Comparison of ENCODE assay signal across 13 cellular contexts in the genomic region with DNA sequence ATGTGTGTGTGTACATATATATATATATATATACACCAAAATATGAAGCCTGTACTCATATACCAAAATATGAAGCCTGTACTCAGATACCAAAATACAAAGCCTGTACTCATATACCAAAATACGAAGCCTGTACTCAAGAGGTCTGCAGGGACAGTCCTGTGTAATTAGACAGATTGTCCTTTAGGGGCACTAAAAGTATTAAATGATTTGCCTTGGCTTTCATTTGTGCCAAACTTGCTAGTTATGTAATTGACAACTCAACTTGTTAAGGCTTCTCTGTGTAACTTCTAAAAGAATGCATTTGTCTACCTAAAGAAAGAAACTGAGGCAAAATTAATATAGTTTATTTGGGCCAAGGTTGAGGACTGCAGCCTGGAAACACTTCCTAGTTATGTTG. TPM values are rescaled to one million over a fixed set of nuclear protein-coding genes. Genes with fewer than 3 reads are reported as not detected.
A peak's percentile ranks its signal among the peaks of the same experiment; 100 is the strongest.
DNase-seq lines count a peak whose midpoint lies in the region; ATAC-seq and TF ChIP-seq lines count a peak whose summit lies in the region.
"Had no signal": no experiment of that assay in that cellular context is flagged by ENCODE, and none has a peak within 500 bp of the region (broad histone marks: within the 10 kb centered on the region; RNA-seq: fewer than 3 reads in every experiment).

No MANE protein-coding gene starts in this region.

- no peaks in the 10 kb centered on the region for H3K4me1 ChIP-seq in gastroesophageal sphincter

- WGBS in gastroesophageal sphincter (ENCODE audit: low coverage in 1 of 2), 2 donors: 80 to 100% methylated on average over 1 of the region's 1 CpG

- H3K4me3 ChIP-seq in LNCaP clone FGC (ENCODE audit: low read depth, low read length) (no peak overlapping the region), retinal pigment epithelial cell (ENCODE audit: low read length) (no peak overlapping the region), gastroesophageal sphincter (no peak overlapping the region), dorsolateral prefrontal cortex (no peak overlapping the region)

- DNase-seq in NCI-H2196 (lab: John Stamatoyannopoulos, UW; ENCODE audit: unreplicated experiment) (peak; percentile 6), NCI-H2196 treated with DMSO at 0.1 percent for 48 hours (lab: John Stamatoyannopoulos, UW; ENCODE audit: unreplicated experiment) (no peak), LNCaP clone FGC (ENCODE audit: low read depth) (no peak), retinal pigment epithelial cell (ENCODE audit: low read depth) (no peak), dorsolateral prefrontal cortex (no peak)
- DNase-seq: activated CD8-positive, alpha-beta memory T cell treated with anti-CD3 and anti-CD28 coated beads for 24 hours; midbrain; NCI-H226; retina; T-helper 1 cell had no signal

- H3K27ac ChIP-seq in VCaP (no peak overlapping the region), gastroesophageal sphincter (no peak overlapping the region), dorsolateral prefrontal cortex (no peak overlapping the region)

- TF ChIP-seq EP300 in gastroesophageal sphincter (IDR thresholded peaks at IDR 0.05): no peak

- ATAC-seq in gastroesophageal sphincter (no peak), HG03108 (IDR thresholded peaks at IDR 0.05; ENCODE audit: unreplicated experiment) (no peak)

- intact Hi-C loops in dorsolateral prefrontal cortex (cut with DNase I): no loop called here

- TF ChIP-seq CTCF in LNCaP clone FGC (IDR thresholded peaks at IDR 0.05; ENCODE audit: control insufficient read depth, extremely low read depth, insufficient read depth): peak; percentile 10; the same call in 1 of the 2 replicates
- TF ChIP-seq CTCF in VCaP (conservative IDR thresholded peaks at IDR 0.05): peak; percentile 44; the same call in 1 of the 2 replicates
- peak; percentile 25 for TF ChIP-seq CTCF in retinal pigment epithelial cell (conservative IDR thresholded peaks at IDR 0.05; ENCODE audit: low read depth, low read length)
- TF ChIP-seq CTCF in gastroesophageal sphincter (IDR thresholded peaks at IDR 0.05): no peak
- TF ChIP-seq CTCF in dorsolateral prefrontal cortex (IDR thresholded peaks at IDR 0.05 in 54 of 56, conservative IDR thresholded peaks at IDR 0.05 in 2 of 56; ENCODE audit: low read depth in 1 of 56, partially characterized antibody in 56 of 56): no peak

- no peak for TF ChIP-seq POLR2A in gastroesophageal sphincter (IDR thresholded peaks at IDR 0.05)

- no peaks in the 10 kb centered on the region for H3K9me3 ChIP-seq in gastroesophageal sphincter

- H3K36me3 ChIP-seq in gastroesophageal sphincter: no peaks in the 10 kb centered on the region

- H3K27me3 ChIP-seq in gastroesophageal sphincter (no peaks in the 10 kb centered on the region), dorsolateral prefrontal cortex (no peaks in the 10 kb centered on the region)

RNA-seq across cellular contexts. Expression of a gene that starts 30.8 kb away (rescaled TPM):
- total RNA-seq in gastroesophageal sphincter (10 to 100 TPM; 33.0 to 68.9 (median 47.7) TPM), dorsolateral prefrontal cortex (10 to 100 TPM; 19.1 to 37.5 (median 26.3) TPM)

Comparison
In these comparisons a context has a peak if more than half of its experiments do, and no peak if none do; other contexts are left out.
1. CTCF ChIP-seq: peak in LNCaP clone FGC (single experiment), VCaP (single experiment) and retinal pigment epithelial cell (single experiment); none in gastroesophageal sphincter (0 of 4) and dorsolateral prefrontal cortex (0 of 56).